ENCODE assay signal across 1 cellular context in the genomic region with DNA sequence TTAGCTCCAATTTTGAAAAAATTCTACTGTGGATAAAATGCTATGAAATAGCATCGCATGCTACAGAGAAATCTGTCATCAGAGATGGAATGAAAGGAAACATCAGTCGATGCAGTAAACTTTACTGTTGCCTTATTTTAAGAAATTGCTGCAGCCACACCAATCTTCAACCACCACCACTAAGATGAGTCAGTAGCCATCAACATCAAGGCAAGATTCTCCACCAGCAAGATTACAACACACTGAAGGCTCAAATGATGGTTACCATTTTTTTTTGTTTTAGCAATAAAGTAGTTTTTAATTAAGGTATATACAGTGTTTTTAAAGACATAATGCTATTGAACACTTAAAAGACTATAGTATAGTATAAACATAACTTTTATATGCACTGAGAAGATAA.
TF ChIP-seq lines count a peak whose summit lies in the region.

No MANE protein-coding gene starts in this region.

TF ChIP-seq in K562, 482 proteins besides CTCF, POLR2A, EP300 and RAD21 (continued from another document):
- TF ChIP-seq JUND (IDR thresholded peaks at IDR 0.05; ENCODE audit: borderline replicate concordance, low read depth, low read length) (peak; percentile 37; the same call in 1 of the 2 replicates), JUND (tag; IDR thresholded peaks at IDR 0.05; ENCODE audit: borderline replicate concordance, low read depth, low read length) (no peak), PRPF4 (IDR thresholded peaks at IDR 0.05; ENCODE audit: insufficient read depth, low read depth, low read length, poor library complexity, severe bottlenecking) (no peak)
